Comparison of ENCODE assay signal across 8 cellular contexts in genomic region chr12:51923506-51924365, GRCh38. TPM values are rescaled to one million over a fixed set of nuclear protein-coding genes. Genes with fewer than 3 reads are reported as not detected.
DNase-seq lines count a peak whose midpoint lies in the region; ATAC-seq, FAIRE-seq and TF ChIP-seq lines count a peak whose summit lies in the region.

No MANE protein-coding gene starts in this region.

- peak; percentile 34 for DNase-seq in GM12865 (ENCODE audit: low read depth)
- DNase-seq in activated naive CD8-positive, alpha-beta T cell treated with anti-CD3 and anti-CD28 coated beads, Interleukin-2, amount 50 U/mL, for 16 hours (ENCODE audit: low read depth, low spot score), result peak; percentile 9
- peak; percentile 9 to 41 for DNase-seq in stimulated activated CD4-positive, alpha-beta T cell treated with anti-CD3 and anti-CD28 coated beads, Interleukin-15, amount 100 ng/mL, for 48 hours (ENCODE audit: low read depth in 2 of 2)
- no peak for DNase-seq in GM12892 (ENCODE audit: insufficient read length)
- DNase-seq in SW480 (ENCODE audit: low spot score), result no peak

- no peaks in the 10 kb centered on the region for H3K27me3 ChIP-seq in SU-DHL-6 (ENCODE audit: low read length)

- H3K9me2 ChIP-seq in SU-DHL-6 (replicated peaks; ENCODE audit: insufficient read depth, low read length), result no peaks in the 10 kb centered on the region

- H3K4me3 ChIP-seq in GM12865 (ENCODE audit: low read depth, low read length), result no peak overlapping the region
- H3K4me3 ChIP-seq in SU-DHL-6 (ENCODE audit: insufficient read depth, low read length, poor library complexity, severe bottlenecking), result no peak overlapping the region
- H3K4me3 ChIP-seq in iPS-18c (ENCODE audit: insufficient read depth, low read depth, low read length), result peak overlapping the region; percentile 25; the same call in 1 of the 2 replicates

- TF ChIP-seq CTCF in GM12865 (IDR thresholded peaks at IDR 0.05; ENCODE audit: insufficient read depth, low read depth, low read length, missing control alignments) (peak; percentile 83), SU-DHL-6 (IDR thresholded peaks at IDR 0.05; ENCODE audit: insufficient read depth, low read length, poor library complexity, severe bottlenecking) (peak; percentile 78)

- H3K4me2 ChIP-seq in SU-DHL-6 (ENCODE audit: low read depth, low read length, poor library complexity, severe bottlenecking), result no peak overlapping the region

- no peak for ATAC-seq in GM18873 (IDR thresholded peaks at IDR 0.05; ENCODE audit: low FRiP score, unreplicated experiment)

- no peak overlapping the region for H3K9ac ChIP-seq in SU-DHL-6 (ENCODE audit: low read length)

- no peaks in the 10 kb centered on the region for H3K9me3 ChIP-seq in SU-DHL-6 (ENCODE audit: insufficient read depth, low read length)
- no peaks in the 10 kb centered on the region for H3K9me3 ChIP-seq in iPS-18c (ENCODE audit: control insufficient read depth, insufficient read depth, low read length)

- H3K36me3 ChIP-seq in SU-DHL-6 (ENCODE audit: low read length), result no peaks in the 10 kb centered on the region

- H2AFZ ChIP-seq in SU-DHL-6 (ENCODE audit: low read depth, low read length, severe bottlenecking), result no peak overlapping the region

- H4K20me1 ChIP-seq in SU-DHL-6 (ENCODE audit: low read depth, low read length), result no peaks in the 10 kb centered on the region

- no peak overlapping the region for H3K27ac ChIP-seq in SU-DHL-6 (ENCODE audit: low read depth, low read length)

- H3F3A ChIP-seq in SU-DHL-6 (ENCODE audit: insufficient read depth), result no peaks in the 10 kb centered on the region

- FAIRE-seq in GM12892 (lab: Jason Lieb, UNC), result no peak

- no peaks in the 10 kb centered on the region for H3K79me2 ChIP-seq in SU-DHL-6 (ENCODE audit: insufficient read depth, low read length)

- TF ChIP-seq POLR2A in GM12892 (IDR thresholded peaks at IDR 0.05; ENCODE audit: low read depth, low read length), result no peak

RNA-seq across cellular contexts. Expression of gene ACVRL1, which starts 16.4 kb away (rescaled TPM):
- polyA plus RNA-seq in GM12892 (2012; ENCODE audit: missing spikeins), result 0.40 TPM

RNA-seq across cellular contexts. Expression of gene ACVR1B, which starts 27.8 kb away (rescaled TPM):
- polyA plus RNA-seq in GM12892 (2012; ENCODE audit: missing spikeins), result 0.42 TPM

RNA-seq across cellular contexts. Expression of gene ANKRD33, which starts 35.8 kb away (rescaled TPM):
- not detected for polyA plus RNA-seq in GM12892 (2012; ENCODE audit: missing spikeins)

Comparison
In these comparisons a context has a peak if more than half of its experiments do, and no peak if none do; other contexts are left out.
1. DNase-seq: peak in GM12865 (single experiment), activated naive CD8-positive, alpha-beta T cell treated with anti-CD3 and anti-CD28 coated beads, Interleukin-2, amount 50 U/mL, for 16 hours (single experiment) and stimulated activated CD4-positive, alpha-beta T cell treated with anti-CD3 and anti-CD28 coated beads, Interleukin-15, amount 100 ng/mL, for 48 hours (2 of 2); none in GM12892 (single experiment) and SW480 (single experiment).